Comparison of ENCODE assay signal across 18 cellular contexts in the genomic region with DNA sequence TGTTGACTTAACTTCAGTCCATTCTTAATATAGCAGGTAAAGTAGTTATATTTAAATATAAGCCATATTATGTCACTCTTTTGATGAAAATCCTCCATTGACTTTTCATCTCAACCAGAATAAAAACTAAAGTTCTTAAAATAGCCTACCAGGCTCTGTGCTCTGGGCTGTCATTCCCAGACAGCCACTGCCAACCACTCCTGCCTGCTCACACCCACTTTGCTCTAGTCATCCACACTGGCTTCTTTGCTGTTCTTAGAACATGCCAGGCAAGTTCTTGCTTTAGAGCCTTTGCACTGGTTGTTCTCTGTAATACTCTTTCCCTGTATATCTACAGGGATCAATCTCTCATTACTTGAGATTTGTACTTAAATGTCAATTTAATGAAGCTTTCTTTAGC.
DNase-seq lines count a peak whose midpoint lies in the region; ATAC-seq and TF ChIP-seq lines count a peak whose summit lies in the region.
"Had no signal": no experiment of that assay in that cellular context is flagged by ENCODE, and none has a peak within 500 bp of the region (broad histone marks: within the 10 kb centered on the region; RNA-seq: fewer than 3 reads in every experiment).

No MANE protein-coding gene starts in this region.

- no peak overlapping the region for H3K23ac ChIP-seq in IMR-90 (ENCODE audit: low read depth, low read length)

- in situ Hi-C loops in IMR-90 (cut with MboI; ENCODE audit: low sequenced_read_pairs) = no loop called here

- H2AK9ac ChIP-seq in IMR-90 (replicated peaks; ENCODE audit: low read depth, low read length, poor library complexity) = no peak overlapping the region

- peak; percentile 46; the same call in 1 of the 2 replicates for ATAC-seq in IMR-90 (ENCODE audit: low read depth)
- no peak for ATAC-seq in HG02840 (IDR thresholded peaks at IDR 0.05; ENCODE audit: low FRiP score, unreplicated experiment)
- ATAC-seq in HG02571 (IDR thresholded peaks at IDR 0.05; ENCODE audit: unreplicated experiment) = no peak
- no peak for ATAC-seq in HG03432 (IDR thresholded peaks at IDR 0.05; ENCODE audit: unreplicated experiment)
- ATAC-seq: activated CD8-positive, alpha-beta T cell treated with anti-CD3 and anti-CD28 coated beads for 36 hours; lower lobe of right lung; pancreas had no signal

- peaks cover 9% of the 10 kb centered on the region for H3K9me1 ChIP-seq in IMR-90 (ENCODE audit: insufficient read depth, low read length)

- peaks cover 5% of the 10 kb centered on the region for H3K4me1 Mint-ChIP-seq in nephron progenitor cell
- peaks cover 25% of the 10 kb centered on the region for H3K4me1 Mint-ChIP-seq in T-helper 2 cell treated with Interferon-gamma antibody and Interleukin-4, amounts not matched to agents 5 μg/mL and 100 μg/mL, for 36 hours (ENCODE audit: low read depth)

- no peaks in the 10 kb centered on the region for H3K36me3 Mint-ChIP-seq in nephron progenitor cell (ENCODE audit: low read depth)
- H3K36me3 Mint-ChIP-seq in T-helper 2 cell treated with Interferon-gamma antibody and Interleukin-4, amounts not matched to agents 5 μg/mL and 100 μg/mL, for 36 hours (ENCODE audit: low read depth) = peaks cover 7% of the 10 kb centered on the region

- no peak overlapping the region for H3K4ac ChIP-seq in IMR-90 (ENCODE audit: low read depth, low read length)

- H4K91ac ChIP-seq in IMR-90 (ENCODE audit: insufficient read depth, low read depth, low read length) = no peak overlapping the region

- TF ChIP-seq CTCF in IMR-90 (conservative IDR thresholded peaks at IDR 0.05; ENCODE audit: low read depth, low read length) = no peak
- TF ChIP-seq CTCF in nephron progenitor cell (IDR thresholded peaks at IDR 0.05) = no peak

- no peak overlapping the region for H2AK5ac ChIP-seq in IMR-90 (ENCODE audit: low read depth, low read length)

- H2BK20ac ChIP-seq in IMR-90 (ENCODE audit: low read depth, low read length) = no peak overlapping the region

- no peaks in the 10 kb centered on the region for H3K27me3 Mint-ChIP-seq in nephron progenitor cell (ENCODE audit: low read depth, poor library complexity)
- H3K27me3 Mint-ChIP-seq in T-helper 2 cell treated with Interferon-gamma antibody and Interleukin-4, amounts not matched to agents 5 μg/mL and 100 μg/mL, for 36 hours (ENCODE audit: low read depth) = no peaks in the 10 kb centered on the region
- H3K27me3 Mint-ChIP-seq: activated CD8-positive, alpha-beta T cell treated with anti-CD3 and anti-CD28 coated beads for 36 hours had no signal

- H2BK15ac ChIP-seq in IMR-90 (ENCODE audit: low read depth, low read length) = no peak overlapping the region

- dilution Hi-C loops in IMR-90 (cut with HindIII; ENCODE audit: low sequenced_read_pairs, unreplicated experiment) = no loop called here

- H3K27me3 ChIP-seq in IMR-90 (ENCODE audit: control insufficient read depth, insufficient read depth, low read length) = no peaks in the 10 kb centered on the region
- H3K27me3 ChIP-seq: BE2C, pancreas had no signal

- H2AFZ ChIP-seq in IMR-90 (replicated peaks; ENCODE audit: low read length, poor library complexity) = no peak overlapping the region

- H3K9ac ChIP-seq in IMR-90 (ENCODE audit: low read depth, low read length) = no peak overlapping the region

- POLR2A ChIA-PET in IMR-90 (lab: Charles Lee; ENCODE audit: unreplicated experiment) = no interaction called here

- no peak overlapping the region for H3K56ac ChIP-seq in IMR-90 (ENCODE audit: extremely low read depth, insufficient read depth, low read length)

- no TSS peak for BruUV-seq in IMR-90 (replicated peaks; lab: Mats Ljungman, UMichigan)

- no peaks in the 10 kb centered on the region for H3K9me3 Mint-ChIP-seq in nephron progenitor cell
- no peaks in the 10 kb centered on the region for H3K9me3 Mint-ChIP-seq in T-helper 2 cell treated with Interferon-gamma antibody and Interleukin-4, amounts not matched to agents 5 μg/mL and 100 μg/mL, for 36 hours
- H3K9me3 Mint-ChIP-seq: activated CD8-positive, alpha-beta T cell treated with anti-CD3 and anti-CD28 coated beads for 36 hours had no signal

- H3K4me1 ChIP-seq in IMR-90 (ENCODE audit: control insufficient read depth, insufficient read depth, low read length) = peaks cover 5% of the 10 kb centered on the region; the same call in 1 of the 2 replicates
- H3K4me1 ChIP-seq: lower lobe of right lung had no signal

- no peak overlapping the region for H4K8ac ChIP-seq in IMR-90 (ENCODE audit: low read depth in 2 of 2, low read length in 2 of 2)

- peak overlapping the region; percentile 34 for H2BK5ac ChIP-seq in IMR-90 (ENCODE audit: low read depth, low read length, poor library complexity, severe bottlenecking)

- no peak overlapping the region for H4K5ac ChIP-seq in IMR-90 (ENCODE audit: low read depth, low read length)

- no peak overlapping the region for H2BK120ac ChIP-seq in IMR-90 (ENCODE audit: low read depth, low read length)

- peaks cover 4% of the 10 kb centered on the region; the same call in 1 of the 2 replicates for H3K36me3 ChIP-seq in IMR-90 (ENCODE audit: control insufficient read depth, insufficient read depth, low read length)
- H3K36me3 ChIP-seq: BE2C, lower lobe of right lung, pancreas had no signal

- no peak overlapping the region for H3K4me3 ChIP-seq in IMR-90 (ENCODE audit: insufficient read depth, low read depth, low read length)
- H3K4me3 ChIP-seq: lower lobe of right lung, pancreas had no signal

- no peak for TF ChIP-seq POLR2A in IMR-90 (IDR thresholded peaks at IDR 0.05; ENCODE audit: low read depth, low read length)

- no peak overlapping the region for H3K4me2 ChIP-seq in IMR-90 (ENCODE audit: low read depth, low read length)

- intact Hi-C loops in IMR-90 (cut with micrococcal nuclease) = no loop called here

- no peak overlapping the region for H3K18ac ChIP-seq in IMR-90 (ENCODE audit: low read depth, low read length)

- H3K9me3 ChIP-seq in IMR-90 (ENCODE audit: control insufficient read depth, insufficient read depth, low read length) = no peaks in the 10 kb centered on the region
- H3K9me3 ChIP-seq: BE2C, lower lobe of right lung, pancreas had no signal

- H4K20me1 ChIP-seq in IMR-90 (ENCODE audit: insufficient read depth, low read length) = peaks cover 62% of the 10 kb centered on the region

- H3K27ac ChIP-seq in IMR-90 (ENCODE audit: insufficient read depth, low read length) = no peak overlapping the region
- H3K27ac ChIP-seq: lower lobe of right lung, pancreas had no signal

- peak overlapping the region; percentile 6 for H3K27ac Mint-ChIP-seq in nephron progenitor cell
- H3K27ac Mint-ChIP-seq in T-helper 2 cell treated with Interferon-gamma antibody and Interleukin-4, amounts not matched to agents 5 μg/mL and 100 μg/mL, for 36 hours = no peak overlapping the region
- H3K27ac Mint-ChIP-seq: activated CD8-positive, alpha-beta T cell treated with anti-CD3 and anti-CD28 coated beads for 36 hours had no signal

- peaks cover 19 to 58% of the 10 kb centered on the region in 2 experiments for H3K79me1 ChIP-seq in IMR-90 (ENCODE audit: low read depth in 1 of 2, low read length in 2 of 2)

- TF ChIP-seq RAD21 in IMR-90 (IDR thresholded peaks at IDR 0.05; ENCODE audit: low read length) = no peak

- DNase-seq in AG20443 (ENCODE audit: low spot score) (peak; percentile 47), IMR-90 (no peak), fibroblast of peridontal ligament (ENCODE audit: extremely low read depth) (peak; percentile 32), nephron progenitor cell (no peak)
- no peak for DNase-seq in T-helper 2 cell treated with Interferon-gamma antibody and Interleukin-4, amounts not matched to agents 5 μg/mL and 100 μg/mL, for 36 hours (ENCODE audit: low spot score)
- DNase-seq: activated CD8-positive, alpha-beta T cell treated with anti-CD3 and anti-CD28 coated beads for 36 hours; activated effector memory CD4-positive, alpha-beta T cell treated with anti-CD3 and anti-CD28 coated beads, Interleukin-2, amount 50 U/mL, for 16 hours; BE2C; EL; lower lobe of right lung; NCI-H1092; NCI-H446 treated with DMSO at 0.1 percent for 48 hours; pancreas; stimulated activated CD4-positive, alpha-beta T cell treated with anti-CD3 and anti-CD28 coated beads, Interleukin-1b, Interleukin-23, amount 100 ng/mL, for 48 hours; stimulated activated CD8-positive, alpha-beta memory T cell treated with anti-CD3 and anti-CD28 coated beads, Interleukin-4, amount 100 ng/mL, for 48 hours had no signal

- no peak overlapping the region for H3K4me3 Mint-ChIP-seq in nephron progenitor cell
- no peak overlapping the region for H3K4me3 Mint-ChIP-seq in T-helper 2 cell treated with Interferon-gamma antibody and Interleukin-4, amounts not matched to agents 5 μg/mL and 100 μg/mL, for 36 hours
- H3K4me3 Mint-ChIP-seq: activated CD8-positive, alpha-beta T cell treated with anti-CD3 and anti-CD28 coated beads for 36 hours had no signal

- H3K14ac ChIP-seq in IMR-90 (replicated peaks; ENCODE audit: low read depth, low read length) = no peak overlapping the region

- CTCF ChIA-PET in IMR-90 (lab: Yijun Ruan, JAX) = no interaction called here

TF ChIP-seq in IMR-90, 13 proteins besides CTCF, POLR2A, EP300 and RAD21:
- TF ChIP-seq MAZ (IDR thresholded peaks at IDR 0.05; ENCODE audit: borderline replicate concordance, low read depth, low read length) = no peak
- no peak for TF ChIP-seq BHLHE40 (IDR thresholded peaks at IDR 0.05; ENCODE audit: low read depth, low read length)
- no peak for TF ChIP-seq MXI1 (IDR thresholded peaks at IDR 0.05; ENCODE audit: borderline replicate concordance, low read depth, low read length)

Comparison
In these comparisons a context has a peak if more than half of its experiments do, and no peak if none do; other contexts are left out.
1. DNase-seq: peak in AG20443 (single experiment) and fibroblast of peridontal ligament (single experiment); none in IMR-90 (single experiment), nephron progenitor cell (single experiment) and T-helper 2 cell treated with Interferon-gamma antibody and Interleukin-4, amounts not matched to agents 5 μg/mL and 100 μg/mL, for 36 hours (single experiment).